Comparison of ENCODE assay signal across 1 cellular context in genomic region chr1:3482590-3482899, GRCh38.
TF ChIP-seq lines count a peak whose summit lies in the region.

No MANE protein-coding gene starts in this region.

TF ChIP-seq in K562, 482 proteins besides CTCF, POLR2A, EP300 and RAD21 (continued from another document):
- TF ChIP-seq ZNF407 (IDR thresholded peaks at IDR 0.05; ENCODE audit: low read depth) (no peak), SOX6 (IDR thresholded peaks at IDR 0.05) (no peak), FOXK1 (CRISPR knock-in tag; IDR thresholded peaks at IDR 0.05; ENCODE audit: borderline replicate concordance) (no peak), ZBTB7A (IDR thresholded peaks at IDR 0.05; ENCODE audit: borderline replicate concordance, control insufficient read depth, low read depth, low read length) (peak; percentile 48; the same call in 1 of the 2 replicates)
